Comparison of ENCODE assay signal across 30 cellular contexts in genomic region chr13:101300531-101300930, GRCh38.
"Had no signal": no experiment of that assay in that cellular context is flagged by ENCODE, and none has a peak within 500 bp of the region (broad histone marks: within the 10 kb centered on the region; RNA-seq: fewer than 3 reads in every experiment).

No MANE protein-coding gene starts in this region.

- H3K9me3 Mint-ChIP-seq: neural progenitor cell; stimulated activated memory B cell treated with anti-CD40 and anti-IgM and Interleukin-4, amounts not matched to agents 10 μg/mL and 1 μg/mL and 100 μg/mL, for 72 hours had no signal

- H3K4me2 ChIP-seq: neural progenitor cell, smooth muscle cell had no signal

- H3K4me1 Mint-ChIP-seq: naive B cell; nephron progenitor cell; stimulated activated memory B cell treated with anti-CD40 and anti-IgM and Interleukin-4, amounts not matched to agents 10 μg/mL and 1 μg/mL and 100 μg/mL, for 72 hours; stimulated activated naive CD8-positive, alpha-beta T cell treated with anti-CD3 and anti-CD28 coated beads, Interleukin-15, amount 100 ng/mL, for 72 hours had no signal

- H3K4me3 ChIP-seq: neural progenitor cell, pancreas, prostate gland, skin epidermis, smooth muscle cell, spleen, suprapubic skin, testis, thyroid gland, tibial nerve, upper lobe of left lung, vagina had no signal

- H3K36me3 Mint-ChIP-seq: naive B cell; natural killer cell treated with Interleukin-12 subunit alpha and Interleukin-12 subunit beta and Interleukin-15 and Interleukin-18, amount 100 ng/mL, for 72 hours; neural progenitor cell; stimulated activated memory B cell treated with anti-CD40 and anti-IgM and Interleukin-4, amounts not matched to agents 10 μg/mL and 1 μg/mL and 100 μg/mL, for 72 hours had no signal

- H3K36me3 ChIP-seq: neural progenitor cell, pancreas, prostate gland, spleen, suprapubic skin, thyroid gland, tibial nerve, upper lobe of left lung, vagina had no signal

- H3K27me3 ChIP-seq: neural progenitor cell, pancreas, spleen, suprapubic skin, testis, thyroid gland, tibial nerve, upper lobe of left lung, vagina had no signal

- H3K27ac Mint-ChIP-seq: naive B cell; naive thymus-derived CD8-positive, alpha-beta T cell; natural killer cell treated with Interleukin-12 subunit alpha and Interleukin-12 subunit beta and Interleukin-15 and Interleukin-18, amount 100 ng/mL, for 72 hours; nephron progenitor cell; neural progenitor cell; stimulated activated memory B cell treated with anti-CD40 and anti-IgM and Interleukin-4, amounts not matched to agents 10 μg/mL and 1 μg/mL and 100 μg/mL, for 72 hours; stimulated activated naive CD8-positive, alpha-beta T cell treated with anti-CD3 and anti-CD28 coated beads, Interleukin-15, amount 100 ng/mL, for 72 hours had no signal

- H3K9ac ChIP-seq: neural progenitor cell had no signal

- FAIRE-seq: pancreas, urothelium cell line had no signal

- H3K27ac ChIP-seq: neural progenitor cell, pancreas, prostate gland, skin epidermis, spleen, suprapubic skin, testis, thyroid gland, tibial nerve, upper lobe of left lung, vagina had no signal

- H3K27me3 Mint-ChIP-seq: naive B cell; natural killer cell treated with Interleukin-12 subunit alpha and Interleukin-12 subunit beta and Interleukin-15 and Interleukin-18, amount 100 ng/mL, for 72 hours; stimulated activated memory B cell treated with anti-CD40 and anti-IgM and Interleukin-4, amounts not matched to agents 10 μg/mL and 1 μg/mL and 100 μg/mL, for 72 hours had no signal

- H3K9me3 ChIP-seq: pancreas, prostate gland, suprapubic skin, testis, thyroid gland, tibial nerve, vagina had no signal

- H3K4me1 ChIP-seq: neural progenitor cell, pancreas, prostate gland, spleen, suprapubic skin, testis, thyroid gland, tibial nerve, upper lobe of left lung, vagina had no signal

- DNase-seq: naive B cell; naive thymus-derived CD8-positive, alpha-beta T cell; nephron progenitor cell; occipital lobe; pancreas; right cardiac atrium; spleen; stimulated activated CD4-positive, alpha-beta T cell treated with anti-CD3 and anti-CD28 coated beads, Interleukin-12 subunit alpha, Interleukin-12 subunit beta, amount 100 ng/mL, for 4 hours; stimulated activated CD4-positive, alpha-beta T cell treated with anti-CD3 and anti-CD28 coated beads, Interleukin-1b, Interleukin-23, amount 100 ng/mL, for 48 hours; stimulated activated CD4-positive, alpha-beta T cell treated with anti-CD3 and anti-CD28 coated beads, Interleukin-4, amount 100 ng/mL, for 1 hour; stimulated activated CD4-positive, alpha-beta T cell treated with anti-CD3 and anti-CD28 coated beads, Interleukin-4, amount 100 ng/mL, for 4 hours; stimulated activated CD8-positive, alpha-beta memory T cell treated with anti-CD3 and anti-CD28 coated beads, Interleukin-4, amount 100 ng/mL, for 48 hours; stimulated activated naive CD4-positive, alpha-beta T cell; stimulated activated naive CD8-positive, alpha-beta T cell treated with anti-CD3 and anti-CD28 coated beads, Interleukin-15, amount 100 ng/mL, for 72 hours; stimulated activated naive CD8-positive, alpha-beta T cell treated with anti-CD3 and anti-CD28 coated beads, Interleukin-15, Interleukin-2, amounts not matched to agents 100 U/mL and 50 U/mL, for 24 hours; substantia nigra; testis; thyroid gland; trophoblast cell; upper lobe of left lung had no signal

- H3K4me3 Mint-ChIP-seq: naive B cell; naive thymus-derived CD8-positive, alpha-beta T cell; natural killer cell treated with Interleukin-12 subunit alpha and Interleukin-12 subunit beta and Interleukin-15 and Interleukin-18, amount 100 ng/mL, for 72 hours; nephron progenitor cell; neural progenitor cell; stimulated activated memory B cell treated with anti-CD40 and anti-IgM and Interleukin-4, amounts not matched to agents 10 μg/mL and 1 μg/mL and 100 μg/mL, for 72 hours; stimulated activated naive CD8-positive, alpha-beta T cell treated with anti-CD3 and anti-CD28 coated beads, Interleukin-15, amount 100 ng/mL, for 72 hours had no signal

- ATAC-seq: naive thymus-derived CD8-positive, alpha-beta T cell; natural killer cell treated with Interleukin-12 subunit alpha and Interleukin-12 subunit beta and Interleukin-15 and Interleukin-18, amount 100 ng/mL, for 72 hours; pancreas; right cardiac atrium; stimulated activated memory B cell treated with anti-CD40 and anti-IgM and Interleukin-4, amounts not matched to agents 10 μg/mL and 1 μg/mL and 100 μg/mL, for 72 hours; stimulated activated naive CD8-positive, alpha-beta T cell treated with anti-CD3 and anti-CD28 coated beads, Interleukin-15, amount 100 ng/mL, for 72 hours; stimulated activated naive CD8-positive, alpha-beta T cell treated with anti-CD3 and anti-CD28 coated beads, Interleukin-15, Interleukin-2, amounts not matched to agents 100 U/mL and 50 U/mL, for 24 hours had no signal
